ENCODE assay signal across 1 cellular context in the genomic region with DNA sequence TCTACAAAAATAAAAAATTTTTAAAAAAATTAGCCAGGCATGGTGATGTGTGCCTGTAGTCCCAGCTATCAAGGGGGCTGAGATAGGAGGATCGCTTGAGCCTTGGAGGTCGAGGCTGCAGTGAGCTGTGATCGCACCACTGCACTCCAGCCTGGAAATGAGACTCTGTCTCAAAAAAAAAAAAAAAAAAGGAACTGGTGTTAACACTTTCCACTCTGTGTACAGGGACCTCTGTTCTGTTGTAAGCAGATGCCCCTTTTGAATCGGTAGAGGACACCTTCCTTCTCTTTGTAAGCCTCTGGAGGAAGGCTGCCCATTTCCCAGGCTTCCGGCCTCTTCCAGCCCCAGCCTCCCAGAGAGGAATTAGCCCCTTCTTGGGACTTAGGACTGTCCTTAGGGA.
TF ChIP-seq lines count a peak whose summit lies in the region.

No MANE protein-coding gene starts in this region.

TF ChIP-seq in GM12878, 131 proteins besides CTCF, POLR2A, EP300 and RAD21:
- TF ChIP-seq, protein P1, sequence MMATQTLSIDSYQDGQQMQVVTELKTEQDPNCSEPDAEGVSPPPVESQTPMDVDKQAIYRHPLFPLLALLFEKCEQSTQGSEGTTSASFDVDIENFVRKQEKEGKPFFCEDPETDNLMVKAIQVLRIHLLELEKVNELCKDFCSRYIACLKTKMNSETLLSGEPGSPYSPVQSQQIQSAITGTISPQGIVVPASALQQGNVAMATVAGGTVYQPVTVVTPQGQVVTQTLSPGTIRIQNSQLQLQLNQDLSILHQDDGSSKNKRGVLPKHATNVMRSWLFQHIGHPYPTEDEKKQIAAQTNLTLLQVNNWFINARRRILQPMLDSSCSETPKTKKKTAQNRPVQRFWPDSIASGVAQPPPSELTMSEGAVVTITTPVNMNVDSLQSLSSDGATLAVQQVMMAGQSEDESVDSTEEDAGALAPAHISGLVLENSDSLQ (IDR thresholded peaks at IDR 0.05) = no peak
- 0 out of 2 replicates have a peak, but pooled peaks have one; percentile 22 for TF ChIP-seq ZNF384 (IDR thresholded peaks at IDR 0.05; ENCODE audit: borderline replicate concordance, low read depth, low read length)
- TF ChIP-seq SPI1 (IDR thresholded peaks at IDR 0.05; ENCODE audit: borderline replicate concordance, insufficient read depth, low read depth, low read length) = peak; percentile 28; the same call in 1 of the 2 replicates
TF ChIP-seq in GM12878: peak in this region for 2.
